Comparison of ENCODE assay signal across 13 cellular contexts in genomic region chr1:222798111-222798510, GRCh38. TPM values are rescaled to one million over a fixed set of nuclear protein-coding genes. Genes with fewer than 3 reads are reported as not detected.
DNase-seq lines count a peak whose midpoint lies in the region; ATAC-seq lines count a peak whose summit lies in the region.
"Had no signal": no experiment of that assay in that cellular context is flagged by ENCODE, and none has a peak within 500 bp of the region (broad histone marks: within the 10 kb centered on the region; RNA-seq: fewer than 3 reads in every experiment).

No MANE protein-coding gene starts in this region.

- no peak overlapping the region for H3K4me3 Mint-ChIP-seq in activated CD8-positive, alpha-beta T cell treated with anti-CD3 and anti-CD28 coated beads, Interleukin-2, amount 10 ng/mL, durations not matched to agents 7 days and 5 days

- in situ Hi-C loops in GM23248 (cut with MboI) = no loop called here

- no peak overlapping the region for H3K9ac ChIP-seq in GM23248

- no peaks in the 10 kb centered on the region for H3K9me3 ChIP-seq in GM23248 (ENCODE audit: low read depth)

- H3K9me2 ChIP-seq in GM23248 (ENCODE audit: insufficient read depth) = no peaks in the 10 kb centered on the region

- no peaks in the 10 kb centered on the region for H3K36me3 Mint-ChIP-seq in activated CD8-positive, alpha-beta T cell treated with anti-CD3 and anti-CD28 coated beads, Interleukin-2, amount 10 ng/mL, durations not matched to agents 7 days and 5 days (ENCODE audit: low read depth)

- no peak overlapping the region for H3K4me2 ChIP-seq in GM23248 (ENCODE audit: unreplicated experiment)

- DNase-seq in AG08395 (ENCODE audit: low spot score) = peak; percentile 7
- peak; percentile 62 for DNase-seq in GM23248
- no peak for DNase-seq in activated CD8-positive, alpha-beta T cell treated with anti-CD3 and anti-CD28 coated beads, Interleukin-2, amount 10 ng/mL, durations not matched to agents 7 days and 5 days
- peak; percentile 52 for DNase-seq in iris pigment epithelial cell (ENCODE audit: low read depth)
- DNase-seq in NOMO-1 treated with dmso at 0.1 percent for 144 hours (lab: John Stamatoyannopoulos, UW; ENCODE audit: unreplicated experiment) = no peak
- DNase-seq in activated CD8-positive, alpha-beta memory T cell treated with anti-CD3 and anti-CD28 coated beads for 24 hours = no peak
- no peak for DNase-seq in D341Med (ENCODE audit: low spot score)
- DNase-seq: activated CD4-positive, alpha-beta T cell treated with anti-CD3 and anti-CD28 coated beads for 4 hours; COR-L47; NCI-H1930; OCI-M1 had no signal

- no peak overlapping the region for H3K27ac ChIP-seq in GM23248
- H3K27ac ChIP-seq: HL-60 had no signal

- ATAC-seq in activated CD8-positive, alpha-beta T cell treated with anti-CD3 and anti-CD28 coated beads, Interleukin-2, amount 10 ng/mL, durations not matched to agents 7 days and 5 days = peak; percentile 36
- ATAC-seq in GM19324 (IDR thresholded peaks at IDR 0.05; ENCODE audit: low FRiP score, unreplicated experiment) = no peak

- H3K27ac Mint-ChIP-seq in activated CD8-positive, alpha-beta T cell treated with anti-CD3 and anti-CD28 coated beads, Interleukin-2, amount 10 ng/mL, durations not matched to agents 7 days and 5 days = no peak overlapping the region

- no peak overlapping the region for H2AFZ ChIP-seq in GM23248

- H3K4me1 ChIP-seq in GM23248 (ENCODE audit: insufficient read depth) = no peaks in the 10 kb centered on the region

- 91 to 100% methylated on average over 1 of the region's 1 CpG for WGBS in GM23248 (ENCODE audit: low coverage in 1 of 2, low lambda C conversion rate in 2 of 2, missing lambda C conversion rate in 2 of 2), 2 experiments

- POLR2A ChIA-PET in activated CD8-positive, alpha-beta T cell treated with anti-CD3 and anti-CD28 coated beads, Interleukin-2, amount 10 ng/mL, durations not matched to agents 7 days and 5 days (lab: Charles Lee) = no interaction called here

- 0 out of 2 replicates have a peak, but pooled peaks cover 4% of the 10 kb centered on the region for H3K27me3 ChIP-seq in GM23248 (replicated peaks; ENCODE audit: insufficient read depth)

- no peaks in the 10 kb centered on the region for H3K9me3 Mint-ChIP-seq in activated CD8-positive, alpha-beta T cell treated with anti-CD3 and anti-CD28 coated beads, Interleukin-2, amount 10 ng/mL, durations not matched to agents 7 days and 5 days (ENCODE audit: insufficient read depth)

- CTCF ChIA-PET in activated CD8-positive, alpha-beta T cell treated with anti-CD3 and anti-CD28 coated beads, Interleukin-2, amount 10 ng/mL, durations not matched to agents 7 days and 5 days (lab: Charles Lee) = interaction anchor here (0.7 to 1.7 kb wide), 3 partner anchors 283 to 540 kb away, joined by 4 to 5 read pairs (median 4); no protein-coding TSS in a partner anchor

- no peaks in the 10 kb centered on the region for H3F3A ChIP-seq in GM23248 (ENCODE audit: insufficient read depth)

- no peak overlapping the region for H3K4me3 ChIP-seq in GM23248

- H3K36me3 ChIP-seq in GM23248 (ENCODE audit: low read depth) = no peaks in the 10 kb centered on the region

- H3K27me3 Mint-ChIP-seq in activated CD8-positive, alpha-beta T cell treated with anti-CD3 and anti-CD28 coated beads, Interleukin-2, amount 10 ng/mL, durations not matched to agents 7 days and 5 days (ENCODE audit: low read depth) = peaks cover 5% of the 10 kb centered on the region

- no peaks in the 10 kb centered on the region for H4K20me1 ChIP-seq in GM23248 (ENCODE audit: insufficient read depth)

- H3K79me2 ChIP-seq in GM23248 (ENCODE audit: insufficient read depth) = no peaks in the 10 kb centered on the region

- peaks cover 19% of the 10 kb centered on the region for H3K4me1 Mint-ChIP-seq in activated CD8-positive, alpha-beta T cell treated with anti-CD3 and anti-CD28 coated beads, Interleukin-2, amount 10 ng/mL, durations not matched to agents 7 days and 5 days (ENCODE audit: low read depth)

RNA-seq across cellular contexts. Expression of gene DISP1, which starts 16.7 kb away (rescaled TPM):
- total RNA-seq in GM23248 (2014; rRNA removed; shearing (Covaris generic)) = 1.5 and 2.6 TPM in 2 replicates
- 3.1 and 3.6 TPM in 2 replicates for polyA plus RNA-seq in GM23248 (2016; fragmentation: Nextera tagmentation; extraction: Ambion mirVana)
- total RNA-seq in activated CD8-positive, alpha-beta T cell treated with anti-CD3 and anti-CD28 coated beads, Interleukin-2, amount 10 ng/mL, durations not matched to agents 7 days and 5 days = 1 to 10 TPM; 1.5 to 2.0 TPM

Comparison
In these comparisons a context has a peak if more than half of its experiments do, and no peak if none do; other contexts are left out.
1. DNase-seq: peak in AG08395 (single experiment), GM23248 (single experiment) and iris pigment epithelial cell (single experiment); none in activated CD8-positive, alpha-beta T cell treated with anti-CD3 and anti-CD28 coated beads, Interleukin-2, amount 10 ng/mL, durations not matched to agents 7 days and 5 days (single experiment), NOMO-1 treated with dmso at 0.1 percent for 144 hours (single experiment), activated CD8-positive, alpha-beta memory T cell treated with anti-CD3 and anti-CD28 coated beads for 24 hours (single experiment) and D341Med (single experiment).